8 cellular contexts compared by ENCODE assay signal in the genomic region with DNA sequence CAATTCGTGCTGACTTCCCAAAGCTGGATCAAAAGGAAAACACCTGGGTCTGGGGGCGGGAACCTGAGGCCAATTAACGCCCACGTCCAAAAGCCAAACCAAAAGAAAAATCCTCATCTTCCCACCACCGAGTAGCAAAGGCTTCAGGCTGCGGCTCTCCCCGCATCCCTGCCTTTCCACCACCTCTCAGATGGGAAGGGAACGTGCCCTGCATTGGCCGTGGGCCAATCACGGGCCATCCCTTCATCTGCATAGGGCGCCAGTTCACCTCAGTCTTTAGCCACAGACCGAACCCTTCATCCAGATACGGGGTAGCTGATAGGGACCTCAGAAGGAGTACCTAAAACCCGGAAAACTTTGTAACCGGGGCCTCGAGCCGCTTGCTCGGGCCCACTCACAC. TPM values are rescaled to one million over a fixed set of nuclear protein-coding genes. Genes with fewer than 3 reads are reported as not detected.
DNase-seq lines count a peak whose midpoint lies in the region; FAIRE-seq and TF ChIP-seq lines count a peak whose summit lies in the region.

No MANE protein-coding gene starts in this region.

- H3K4me3 Mint-ChIP-seq in CD14-positive monocyte (peak overlapping the region; percentile 100), astrocyte (ENCODE audit: unreplicated experiment) (peak overlapping the region; percentile 100)

- 14% methylated on average over 18 of the region's 18 CpGs for WGBS in HUES64

- peaks cover 21% of the 10 kb centered on the region for H4K20me1 ChIP-seq in astrocyte (ENCODE audit: insufficient read depth, low read length)

- peak overlapping the region; percentile 53 for H3K9ac ChIP-seq in HUES64 (ENCODE audit: low read depth, low read length)
- peak overlapping the region; percentile 94 for H3K9ac ChIP-seq in astrocyte (ENCODE audit: low read length)
- H3K9ac ChIP-seq in stomach smooth muscle (ENCODE audit: low read length in 2 of 2) = peak overlapping the region; percentile 91 to 92

- H3K36me3 Mint-ChIP-seq in CD14-positive monocyte (peaks cover 14 to 15% of the 10 kb centered on the region in 2 donors), astrocyte (ENCODE audit: low read depth, unreplicated experiment) (no peaks in the 10 kb centered on the region)

- DNase-seq in CD14-positive monocyte (ENCODE audit: low spot score) (no peak), astrocyte (ENCODE audit: low read depth) (no peak), iris pigment epithelial cell (ENCODE audit: low read depth) (peak; percentile 5), NCI-H2029 treated with DMSO at 0.1 percent for 48 hours (lab: John Stamatoyannopoulos, UW) (no peak), NCI-H1048 (lab: John Stamatoyannopoulos, UW) (no peak), middle frontal gyrus (ENCODE audit: extremely low spot score, low spot score) (no peak)

- peaks cover 0 to 3% (median 2%) of the 10 kb centered on the region in 7 donors for H3K9me3 Mint-ChIP-seq in CD14-positive monocyte
- no peaks in the 10 kb centered on the region for H3K9me3 Mint-ChIP-seq in astrocyte (ENCODE audit: unreplicated experiment)

- H3K27ac ChIP-seq in HUES64 (ENCODE audit: low read depth, low read length) (no peak overlapping the region), astrocyte (ENCODE audit: low read depth, low read length) (peak overlapping the region; percentile 32), stomach smooth muscle (ENCODE audit: low read length) (peak overlapping the region; percentile 24)

- no peak for FAIRE-seq in astrocyte (lab: Jason Lieb, UNC)

- 0 out of 2 replicates have a peak, but pooled peaks cover 2% of the 10 kb centered on the region for H3K4me1 ChIP-seq in HUES64 (ENCODE audit: insufficient read depth, low read length)
- peaks cover 4% of the 10 kb centered on the region for H3K4me1 ChIP-seq in astrocyte (ENCODE audit: insufficient read depth, low read length)
- peaks cover 10% of the 10 kb centered on the region for H3K4me1 ChIP-seq in stomach smooth muscle (ENCODE audit: control insufficient read depth, insufficient read depth, low read length)

- peaks cover 28% of the 10 kb centered on the region for H3K4me1 Mint-ChIP-seq in CD14-positive monocyte
- H3K4me1 Mint-ChIP-seq in astrocyte (ENCODE audit: low read depth, unreplicated experiment) = no peaks in the 10 kb centered on the region

- no peaks in the 10 kb centered on the region for H3K9me3 ChIP-seq in HUES64 (ENCODE audit: insufficient read depth, low read depth, low read length)
- no peaks in the 10 kb centered on the region for H3K9me3 ChIP-seq in astrocyte (ENCODE audit: insufficient read depth, low read depth, low read length)
- no peaks in the 10 kb centered on the region for H3K9me3 ChIP-seq in stomach smooth muscle (ENCODE audit: control insufficient read depth in 2 of 2, low read length in 2 of 2)

- H3K4me3 ChIP-seq in HUES64 (ENCODE audit: low read length) (peak overlapping the region; percentile 92), astrocyte (ENCODE audit: insufficient read depth, low read depth, low read length) (peak overlapping the region; percentile 100), stomach smooth muscle (ENCODE audit: low read length in 2 of 2) (peak overlapping the region; percentile 94 to 100)

- H2AFZ ChIP-seq in astrocyte (ENCODE audit: low read depth, low read length) = peak overlapping the region; percentile 95

- intact Hi-C loops in CD14-positive monocyte (cut with micrococcal nuclease) = loop anchor here in 1 of 2 donors (10.0 kb wide), 1 partner anchor 53 kb away; no protein-coding TSS in a partner anchor

- no peak for TF ChIP-seq CTCF in CD14-positive monocyte (IDR thresholded peaks at IDR 0.05)
- TF ChIP-seq CTCF in astrocyte (IDR thresholded peaks at IDR 0.05; ENCODE audit: insufficient read depth, low read depth, low read length) = no peak

- H3K27ac Mint-ChIP-seq in CD14-positive monocyte (peak overlapping the region; percentile 84 to 98 (median 96)), astrocyte (ENCODE audit: unreplicated experiment) (peak overlapping the region; percentile 91)

- H3K79me2 ChIP-seq in astrocyte (ENCODE audit: insufficient read depth, low read length) = peaks cover 50% of the 10 kb centered on the region

- H3K4me2 ChIP-seq in astrocyte (ENCODE audit: low read length) = peak overlapping the region; percentile 96

- H3K36me3 ChIP-seq in HUES64 (ENCODE audit: insufficient read depth, low read length) (peaks cover 5% of the 10 kb centered on the region; the same call in 1 of the 2 replicates), astrocyte (ENCODE audit: insufficient read depth, low read length) (no peaks in the 10 kb centered on the region), stomach smooth muscle (ENCODE audit: control insufficient read depth in 2 of 2, insufficient read depth in 2 of 2, low read length in 2 of 2) (peaks cover 0 to 1% of the 10 kb centered on the region in 2 donors)

- peaks cover 14 to 25% (median 17%) of the 10 kb centered on the region in 3 donors for H3K27me3 Mint-ChIP-seq in CD14-positive monocyte (ENCODE audit: low read depth in 3 of 3)
- peaks cover 2% of the 10 kb centered on the region for H3K27me3 Mint-ChIP-seq in astrocyte (ENCODE audit: low read depth, unreplicated experiment)

- H3K27me3 ChIP-seq in HUES64 (ENCODE audit: insufficient read depth, low read length) = peaks cover 3% of the 10 kb centered on the region; the same call in 1 of the 2 replicates
- peaks cover 13% of the 10 kb centered on the region for H3K27me3 ChIP-seq in astrocyte (ENCODE audit: insufficient read depth, low read length)
- peaks cover 3% of the 10 kb centered on the region in 2 donors for H3K27me3 ChIP-seq in stomach smooth muscle (ENCODE audit: control insufficient read depth in 1 of 2, insufficient read depth in 2 of 2, low read length in 2 of 2)

RNA-seq across cellular contexts. Expression of a gene that starts 0.6 kb away (rescaled TPM):
- polyA plus RNA-seq in CD14-positive monocyte = 10 to 100 TPM; 26.8 to 31.4 TPM
- 12.4 TPM for polyA plus RNA-seq in HUES64 (2013, experiment 1 of 2)
- polyA plus RNA-seq in HUES64 (2013, experiment 2 of 2) = 13.3 TPM
- 18.8 and 21.0 TPM in 2 replicates for total RNA-seq in astrocyte

RNA-seq across cellular contexts. Expression of a gene that starts 58.6 kb away (rescaled TPM):
- polyA plus RNA-seq in CD14-positive monocyte = not detected
- 4.8 TPM for polyA plus RNA-seq in HUES64 (2013, experiment 1 of 2)
- polyA plus RNA-seq in HUES64 (2013, experiment 2 of 2) = 7.3 TPM
- total RNA-seq in astrocyte = 15.9 and 21.1 TPM in 2 replicates
